Comparison of ENCODE assay signal across 10 cellular contexts in the genomic region with DNA sequence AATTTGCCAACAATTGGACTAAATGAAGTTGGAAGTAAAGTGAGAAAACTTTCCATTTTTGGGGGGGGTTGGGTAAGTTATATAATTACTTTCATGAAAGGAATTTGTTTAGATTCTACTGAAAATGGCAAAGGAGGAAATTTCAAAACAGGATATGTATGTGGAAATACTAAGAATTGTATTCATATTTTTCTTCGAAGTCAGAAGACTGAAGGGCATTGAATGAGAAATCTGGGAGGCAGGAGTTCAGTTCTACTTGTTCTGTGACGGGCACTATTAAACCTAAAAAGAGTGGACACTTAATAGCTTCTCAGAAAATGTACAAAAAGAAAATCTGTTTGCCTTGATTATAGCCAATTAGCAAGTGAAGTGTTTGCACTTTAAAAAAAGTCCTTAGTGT.
A peak's percentile ranks its signal among the peaks of the same experiment; 100 is the strongest.
DNase-seq lines count a peak whose midpoint lies in the region; TF ChIP-seq lines count a peak whose summit lies in the region.
"Had no signal": no experiment of that assay in that cellular context is flagged by ENCODE, and none has a peak within 500 bp of the region (broad histone marks: within the 10 kb centered on the region; RNA-seq: fewer than 3 reads in every experiment).

No MANE protein-coding gene starts in this region.

- H3K9me3 ChIP-seq in AG04450 (ENCODE audit: control insufficient read depth, insufficient read depth, low read length) = no peaks in the 10 kb centered on the region

- no peak overlapping the region for H3K4me3 ChIP-seq in AG04450 (ENCODE audit: low read depth, low read length)

- intact Hi-C loops in activated T-helper 1 cell treated with anti-CD3 and anti-CD28 coated beads, Interleukin-12 subunit alpha, Interleukin-12 subunit beta, Interleukin-2, Interleukin-4 antibody, amounts not matched to agents 30 ng/mL and 10 ng/mL and 1 ng/mL, durations not matched to agents 14 hours and 24 hours and 36 hours (cut with micrococcal nuclease) = no loop called here

- H3K27ac ChIP-seq in AG04450 (ENCODE audit: low read depth, low read length) = no peak overlapping the region

- H3K36me3 Mint-ChIP-seq in activated T-helper 1 cell treated with anti-CD3 and anti-CD28 coated beads, Interleukin-12 subunit alpha, Interleukin-12 subunit beta, Interleukin-2, Interleukin-4 antibody, amounts not matched to agents 30 ng/mL and 10 ng/mL and 1 ng/mL, durations not matched to agents 14 hours and 24 hours and 36 hours (ENCODE audit: low read depth) = peaks cover 2% of the 10 kb centered on the region

- no peaks in the 10 kb centered on the region for H3K9me3 Mint-ChIP-seq in activated T-helper 1 cell treated with anti-CD3 and anti-CD28 coated beads, Interleukin-12 subunit alpha, Interleukin-12 subunit beta, Interleukin-2, Interleukin-4 antibody, amounts not matched to agents 30 ng/mL and 10 ng/mL and 1 ng/mL, durations not matched to agents 14 hours and 24 hours and 36 hours

- peaks cover 19% of the 10 kb centered on the region for H3K4me1 Mint-ChIP-seq in activated T-helper 1 cell treated with anti-CD3 and anti-CD28 coated beads, Interleukin-12 subunit alpha, Interleukin-12 subunit beta, Interleukin-2, Interleukin-4 antibody, amounts not matched to agents 30 ng/mL and 10 ng/mL and 1 ng/mL, durations not matched to agents 14 hours and 24 hours and 36 hours (ENCODE audit: low read depth)

- POLR2A ChIA-PET in AG04450 (lab: Yijun Ruan, JAX) = interaction anchor here (0.6 kb wide), 1 partner anchor 41 kb away, joined by 3 read pairs; no protein-coding TSS in a partner anchor

- H3K27me3 ChIP-seq in AG04450 (ENCODE audit: control insufficient read depth, insufficient read depth, low read length) = no peaks in the 10 kb centered on the region

- H3K27ac Mint-ChIP-seq in activated T-helper 1 cell treated with anti-CD3 and anti-CD28 coated beads, Interleukin-12 subunit alpha, Interleukin-12 subunit beta, Interleukin-2, Interleukin-4 antibody, amounts not matched to agents 30 ng/mL and 10 ng/mL and 1 ng/mL, durations not matched to agents 14 hours and 24 hours and 36 hours = no peak overlapping the region

- in situ Hi-C loops in ACHN (cut with HindIII; ENCODE audit: low pct_ligation_motif_present, low pct_unique_long_range_greater_than_20kb, low sequenced_read_pairs) = no loop called here

- no peak for TF ChIP-seq CTCF in AG04450 (IDR thresholded peaks at IDR 0.05; ENCODE audit: low read depth, low read length)

- DNase-seq in AG04450 (ENCODE audit: low read depth, low spot score) (peak; percentile 44), ELR (ENCODE audit: low read depth) (peak; percentile 89), foreskin melanocyte (peak; percentile 21), SK-N-DZ (ENCODE audit: low spot score) (no peak), ACHN (no peak), NCI-H1092 treated with DMSO at 0.1 percent for 48 hours (lab: John Stamatoyannopoulos, UW) (no peak), NCI-H2107 (lab: John Stamatoyannopoulos, UW) (no peak)
- no peak for DNase-seq in activated T-helper 1 cell treated with anti-CD3 and anti-CD28 coated beads, Interleukin-12 subunit alpha, Interleukin-12 subunit beta, Interleukin-2, Interleukin-4 antibody, amounts not matched to agents 30 ng/mL and 10 ng/mL and 1 ng/mL, durations not matched to agents 14 hours and 24 hours and 36 hours (ENCODE audit: low spot score)
- DNase-seq: nucleus accumbens; stimulated activated CD4-positive, alpha-beta T cell treated with anti-CD3 and anti-CD28 coated beads, Interleukin-2, amount 100 ng/mL, for 48 hours had no signal

- H3K27me3 Mint-ChIP-seq in activated T-helper 1 cell treated with anti-CD3 and anti-CD28 coated beads, Interleukin-12 subunit alpha, Interleukin-12 subunit beta, Interleukin-2, Interleukin-4 antibody, amounts not matched to agents 30 ng/mL and 10 ng/mL and 1 ng/mL, durations not matched to agents 14 hours and 24 hours and 36 hours (ENCODE audit: insufficient read depth) = no peaks in the 10 kb centered on the region

- CTCF ChIA-PET in AG04450 (lab: Charles Lee) = interaction anchor here (0.5 to 1.1 kb wide), 4 partner anchors 9 to 562 kb away, joined by 3 to 9 read pairs (median 4); a partner anchor contains a TSS

- H3K4me3 Mint-ChIP-seq in activated T-helper 1 cell treated with anti-CD3 and anti-CD28 coated beads, Interleukin-12 subunit alpha, Interleukin-12 subunit beta, Interleukin-2, Interleukin-4 antibody, amounts not matched to agents 30 ng/mL and 10 ng/mL and 1 ng/mL, durations not matched to agents 14 hours and 24 hours and 36 hours = peak overlapping the region; percentile 9

Comparison
In these comparisons a context has a peak if more than half of its experiments do, and no peak if none do; other contexts are left out.
1. DNase-seq: peak in AG04450 (single experiment), ELR (single experiment) and foreskin melanocyte (single experiment); none in activated T-helper 1 cell treated with anti-CD3 and anti-CD28 coated beads, Interleukin-12 subunit alpha, Interleukin-12 subunit beta, Interleukin-2, Interleukin-4 antibody, amounts not matched to agents 30 ng/mL and 10 ng/mL and 1 ng/mL, durations not matched to agents 14 hours and 24 hours and 36 hours (single experiment), SK-N-DZ (single experiment), ACHN (single experiment), NCI-H1092 treated with DMSO at 0.1 percent for 48 hours (single experiment) and NCI-H2107 (single experiment).